In the genomic region with DNA sequence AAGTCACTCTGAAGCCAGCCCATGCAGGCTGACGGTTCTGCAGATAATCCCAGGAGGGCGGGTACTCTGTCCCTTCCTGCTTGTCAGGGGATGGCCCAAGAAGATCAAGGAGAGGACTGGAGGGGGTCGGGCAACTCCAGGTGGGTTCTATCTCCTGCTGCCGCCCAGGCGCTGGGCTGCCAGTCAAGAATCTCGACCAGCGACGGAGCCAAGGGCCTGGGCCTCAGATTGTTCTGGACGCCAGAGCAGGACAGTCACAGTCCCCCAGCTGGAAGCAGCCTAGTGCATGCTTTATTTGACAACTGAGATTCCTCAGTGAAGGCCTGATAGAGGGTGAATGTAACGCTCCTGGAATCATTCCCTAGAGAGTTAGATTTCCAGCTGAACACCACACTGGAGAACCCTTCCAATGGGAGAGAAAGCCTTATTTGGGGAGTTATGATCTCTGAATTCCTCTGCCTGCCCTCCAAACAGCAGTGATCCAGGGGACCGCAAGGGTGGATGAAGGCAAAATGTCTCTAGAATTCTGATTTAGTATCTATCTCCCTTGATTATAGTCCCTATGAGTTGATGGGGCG, we compare ENCODE assay signal across 1 cellular context.
TF ChIP-seq lines count a peak whose summit lies in the region.

No MANE protein-coding gene starts in this region.

TF ChIP-seq in H1, 55 proteins besides CTCF, POLR2A, EP300 and RAD21:
- TF ChIP-seq JUN (IDR thresholded peaks at IDR 0.05; ENCODE audit: low read depth, low read length): no peak
- TF ChIP-seq POU5F1 (IDR thresholded peaks at IDR 0.05; ENCODE audit: low read depth, low read length): no peak
- no peak for TF ChIP-seq FOSL1 (IDR thresholded peaks at IDR 0.05; ENCODE audit: insufficient read depth, low read depth, low read length)
- TF ChIP-seq CREB1 (IDR thresholded peaks at IDR 0.05): no peak
- no peak for TF ChIP-seq GABPA (IDR thresholded peaks at IDR 0.05; ENCODE audit: borderline replicate concordance, insufficient read depth, low read length)
- no peak for TF ChIP-seq SUZ12 (IDR thresholded peaks at IDR 0.05; ENCODE audit: low read length)
- no peak for TF ChIP-seq JUND (IDR thresholded peaks at IDR 0.05; ENCODE audit: low read length)
- TF ChIP-seq CHD1 (IDR thresholded peaks at IDR 0.05; ENCODE audit: low read depth, low read length): no peak
- no peak for TF ChIP-seq SP4 (IDR thresholded peaks at IDR 0.05; ENCODE audit: low read length)
- TF ChIP-seq TAF7 (optimal IDR thresholded peaks at IDR 0.05; ENCODE audit: borderline replicate concordance, low read depth, low read length): no peak
- no peak for TF ChIP-seq CBX8 (IDR thresholded peaks at IDR 0.05; ENCODE audit: borderline replicate concordance, low read depth, low read length)
- TF ChIP-seq BACH1 (IDR thresholded peaks at IDR 0.05; ENCODE audit: low read length): no peak
- no peak for TF ChIP-seq CEBPB (IDR thresholded peaks at IDR 0.05; ENCODE audit: low read depth, low read length)
- no peak for TF ChIP-seq SIN3A (conservative IDR thresholded peaks at IDR 0.05 in 1 of 2, IDR thresholded peaks at IDR 0.05 in 1 of 2; ENCODE audit: low read depth in 1 of 2, low read length in 2 of 2)
